In genomic region chr1:29180497-29181412, GRCh38 we compare ENCODE assay signal across 8 cellular contexts. TPM values are rescaled to one million over a fixed set of nuclear protein-coding genes. Genes with fewer than 3 reads are reported as not detected.
DNase-seq lines count a peak whose midpoint lies in the region; FAIRE-seq and TF ChIP-seq lines count a peak whose summit lies in the region.

No MANE protein-coding gene starts in this region.

- H3K27ac ChIP-seq in kidney (ENCODE audit: low read depth in 2 of 2, low read length in 2 of 2) (peak overlapping the region; percentile 100), subcutaneous abdominal adipose tissue (ENCODE audit: low read depth, low read length) (peak overlapping the region; percentile 100)

- H3K4me1 ChIP-seq in kidney (ENCODE audit: control insufficient read depth in 1 of 2, insufficient read depth in 1 of 2, low read depth in 1 of 2, low read length in 2 of 2) (peaks cover 13 to 21% of the 10 kb centered on the region in 2 donors), subcutaneous abdominal adipose tissue (ENCODE audit: control insufficient read depth in 5 of 5, insufficient read depth in 5 of 5, low read length in 5 of 5) (peaks cover 11 to 52% (median 49%) of the 10 kb centered on the region in 5 donors)

- H3K9ac ChIP-seq in kidney (ENCODE audit: low read length in 2 of 2): peak overlapping the region; percentile 67 to 82
- H3K9ac ChIP-seq in subcutaneous abdominal adipose tissue (ENCODE audit: low read length in 5 of 5): peak overlapping the region; percentile 99 to 100 (median 100)

- in situ Hi-C loops in astrocyte of the spinal cord (cut with HindIII; ENCODE audit: low sequenced_read_pairs): no loop called here

- peak; percentile 2 for DNase-seq in activated T-cell treated with anti-CD3 and anti-CD28 coated beads for 4 hours
- DNase-seq in activated T-cell treated with anti-CD3 and anti-CD28 coated beads, Interleukin-2, amount 50 U/mL, for 1 hour: no peak
- peak; percentile 28 for DNase-seq in NCI-H1092 treated with DMSO at 0.1 percent for 48 hours (lab: John Stamatoyannopoulos, UW)
- DNase-seq in astrocyte of the spinal cord (ENCODE audit: low read depth, low spot score): no peak
- DNase-seq in kidney: no peak
- DNase-seq in OCI-M2 (lab: John Stamatoyannopoulos, UW; ENCODE audit: unreplicated experiment): no peak
- DNase-seq in GM03348 (ENCODE audit: low spot score): no peak

- no peaks in the 10 kb centered on the region for H3K27me3 ChIP-seq in subcutaneous abdominal adipose tissue (ENCODE audit: control insufficient read depth in 5 of 5, insufficient read depth in 4 of 5, low read length in 5 of 5)

- H3K9me3 ChIP-seq in kidney (ENCODE audit: control insufficient read depth in 1 of 2, low read length in 2 of 2) (no peaks in the 10 kb centered on the region), subcutaneous abdominal adipose tissue (ENCODE audit: control insufficient read depth in 5 of 5, low read length in 5 of 5) (no peaks in the 10 kb centered on the region)

- peak overlapping the region; percentile 90 for H3K4me3 ChIP-seq in astrocyte of the spinal cord (ENCODE audit: low read depth, low read length)
- H3K4me3 ChIP-seq in kidney (ENCODE audit: low read length in 2 of 2): peak overlapping the region; percentile 83 to 88
- peak overlapping the region; percentile 79 to 94 (median 87) for H3K4me3 ChIP-seq in subcutaneous abdominal adipose tissue (ENCODE audit: low read depth in 1 of 5, low read length in 5 of 5)

- no peak for FAIRE-seq in kidney (lab: Jason Lieb, UNC)

- intact Hi-C loops in kidney (cut with DNase I): no loop called here

- H3K36me3 ChIP-seq in kidney (ENCODE audit: control insufficient read depth in 1 of 2, insufficient read depth in 2 of 2, low read length in 2 of 2): peaks cover 2 to 5% of the 10 kb centered on the region in 2 donors
- H3K36me3 ChIP-seq in subcutaneous abdominal adipose tissue (ENCODE audit: control insufficient read depth in 5 of 5, insufficient read depth in 5 of 5, low read length in 5 of 5): peaks cover 0 to 6% (median 4%) of the 10 kb centered on the region in 5 donors

- no peak for TF ChIP-seq CTCF in astrocyte of the spinal cord (IDR thresholded peaks at IDR 0.05; ENCODE audit: low read depth, low read length)
- TF ChIP-seq CTCF in kidney (IDR thresholded peaks at IDR 0.05; ENCODE audit: borderline replicate concordance, extremely low read depth, insufficient read depth): no peak

RNA-seq across cellular contexts. Expression of gene SRSF4, which starts 0.9 kb away (rescaled TPM):
- total RNA-seq in kidney: 72.3 TPM
- 48.4 TPM for polyA plus RNA-seq in kidney (ENCODE audit: insufficient read depth, low read depth, low replicate concordance)

RNA-seq across cellular contexts. Expression of gene MECR, which starts 50.0 kb away (rescaled TPM):
- 27.7 TPM for total RNA-seq in kidney
- polyA plus RNA-seq in kidney (ENCODE audit: insufficient read depth, low read depth, low replicate concordance): 42.6 TPM

RNA-seq across cellular contexts. Expression of gene PTPRU, which starts 55.6 kb away (rescaled TPM):
- 53.6 TPM for total RNA-seq in kidney
- 3.7 TPM for polyA plus RNA-seq in kidney (ENCODE audit: insufficient read depth, low read depth, low replicate concordance)

RNA-seq across cellular contexts. Expression of gene TMEM200B, which starts 57.1 kb away (rescaled TPM):
- 8.6 TPM for total RNA-seq in kidney
- 7.6 TPM for polyA plus RNA-seq in kidney (ENCODE audit: insufficient read depth, low read depth, low replicate concordance)

Comparison
In these comparisons a context has a peak if more than half of its experiments do, and no peak if none do; other contexts are left out.
1. DNase-seq: peak in activated T-cell treated with anti-CD3 and anti-CD28 coated beads for 4 hours (single experiment) and NCI-H1092 treated with DMSO at 0.1 percent for 48 hours (single experiment); none in activated T-cell treated with anti-CD3 and anti-CD28 coated beads, Interleukin-2, amount 50 U/mL, for 1 hour (single experiment), astrocyte of the spinal cord (single experiment), kidney (single experiment), OCI-M2 (single experiment) and GM03348 (single experiment).
2. Peak in every context shown above with its lines, with median percentiles within 50 percentile points of each other: H3K4me3 ChIP-seq.